Comparison of ENCODE assay signal across 8 cellular contexts in the genomic region with DNA sequence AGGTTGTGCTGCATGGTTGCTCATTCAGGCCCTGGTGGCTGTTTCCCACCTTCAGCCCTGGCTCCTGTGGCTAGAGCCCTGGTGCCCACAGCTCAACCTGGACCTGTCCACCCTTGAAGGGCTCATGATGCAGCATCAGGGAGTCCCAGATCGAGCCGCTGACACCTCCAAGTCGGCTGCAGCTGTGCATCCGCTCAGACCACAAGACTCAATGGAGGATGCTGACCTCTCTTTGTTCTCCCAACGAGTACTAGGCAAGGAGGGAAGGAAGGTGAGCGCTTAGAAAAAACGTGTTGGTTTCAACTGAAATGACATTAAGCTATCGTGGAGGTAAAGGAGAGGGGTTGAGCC. TPM values are rescaled to one million over a fixed set of nuclear protein-coding genes. Genes with fewer than 3 reads are reported as not detected.
DNase-seq lines count a peak whose midpoint lies in the region; ATAC-seq and TF ChIP-seq lines count a peak whose summit lies in the region.

No MANE protein-coding gene starts in this region.

- no peaks in the 10 kb centered on the region for H3K9me3 ChIP-seq in vagina

- no peaks in the 10 kb centered on the region for H3K36me3 ChIP-seq in vagina

- H3K4me3 ChIP-seq in astrocyte of the spinal cord (ENCODE audit: low read depth, low read length) (peak overlapping the region; percentile 55), vagina (peak overlapping the region; percentile 47 to 66)

- peaks cover 26% of the 10 kb centered on the region for H3K4me1 Mint-ChIP-seq in memory B cell

- no peaks in the 10 kb centered on the region for H3K27me3 ChIP-seq in vagina

- H3K27me3 Mint-ChIP-seq in memory B cell: no peaks in the 10 kb centered on the region

- TF ChIP-seq POLR2A in vagina (IDR thresholded peaks at IDR 0.05): no peak

- in situ Hi-C loops in astrocyte of the spinal cord (cut with HindIII; ENCODE audit: low sequenced_read_pairs): no loop called here

- H3K9me3 Mint-ChIP-seq in memory B cell: no peaks in the 10 kb centered on the region

- peak overlapping the region; percentile 96 for H3K4me3 Mint-ChIP-seq in memory B cell

- H3K27ac ChIP-seq in vagina: no peak overlapping the region

- H3K4me1 ChIP-seq in vagina: peaks cover 7% of the 10 kb centered on the region

- peak overlapping the region; percentile 96 for H3K27ac Mint-ChIP-seq in memory B cell

- TF ChIP-seq CTCF in astrocyte of the spinal cord (IDR thresholded peaks at IDR 0.05; ENCODE audit: low read depth, low read length) (no peak), vagina (IDR thresholded peaks at IDR 0.05) (no peak)

- intact Hi-C loops in vagina (cut with DNase I): no loop called here

- peak; percentile 23 for DNase-seq in stimulated activated CD4-positive, alpha-beta T cell treated with anti-CD3 and anti-CD28 coated beads, Interleukin-15, amount 100 ng/mL, for 24 hours
- no peak for DNase-seq in stimulated activated CD4-positive, alpha-beta T cell treated with anti-CD3 and anti-CD28 coated beads, Interleukin-4, amount 100 ng/mL, for 4 hours
- DNase-seq in astrocyte of the spinal cord (ENCODE audit: low read depth, low spot score) (no peak), memory B cell (ENCODE audit: low spot score in 2 of 2) (no peak), vagina (ENCODE audit: extremely low spot score in 2 of 2) (no peak), DMS 273 treated with DMSO at 0.1 percent for 48 hours (lab: John Stamatoyannopoulos, UW) (no peak)

- peaks cover 2% of the 10 kb centered on the region for H3K36me3 Mint-ChIP-seq in memory B cell

- peak; percentile 34 for ATAC-seq in HG03354 (IDR thresholded peaks at IDR 0.05; ENCODE audit: poor library complexity, severe bottlenecking, unreplicated experiment)
- peak; percentile 7 for ATAC-seq in memory B cell (ENCODE audit: low read depth)
- ATAC-seq in GM18870 (IDR thresholded peaks at IDR 0.05; ENCODE audit: unreplicated experiment): no peak

RNA-seq across cellular contexts. Expression of a gene that starts 9.5 kb away (rescaled TPM):
- not detected for total RNA-seq in vagina

RNA-seq across cellular contexts. Expression of a gene that starts 28.4 kb away (rescaled TPM):
- 52.1 TPM for total RNA-seq in vagina

RNA-seq across cellular contexts. Expression of a gene that starts 40.2 kb away (rescaled TPM):
- 27.7 TPM for total RNA-seq in vagina

RNA-seq across cellular contexts. Expression of a gene that starts 41.7 kb away (rescaled TPM):
- 74.2 TPM for total RNA-seq in vagina

RNA-seq across cellular contexts. Expression of a gene that starts 42.2 kb away (rescaled TPM):
- total RNA-seq in vagina: 6.4 TPM
